7 cellular contexts compared by ENCODE assay signal in the genomic region with DNA sequence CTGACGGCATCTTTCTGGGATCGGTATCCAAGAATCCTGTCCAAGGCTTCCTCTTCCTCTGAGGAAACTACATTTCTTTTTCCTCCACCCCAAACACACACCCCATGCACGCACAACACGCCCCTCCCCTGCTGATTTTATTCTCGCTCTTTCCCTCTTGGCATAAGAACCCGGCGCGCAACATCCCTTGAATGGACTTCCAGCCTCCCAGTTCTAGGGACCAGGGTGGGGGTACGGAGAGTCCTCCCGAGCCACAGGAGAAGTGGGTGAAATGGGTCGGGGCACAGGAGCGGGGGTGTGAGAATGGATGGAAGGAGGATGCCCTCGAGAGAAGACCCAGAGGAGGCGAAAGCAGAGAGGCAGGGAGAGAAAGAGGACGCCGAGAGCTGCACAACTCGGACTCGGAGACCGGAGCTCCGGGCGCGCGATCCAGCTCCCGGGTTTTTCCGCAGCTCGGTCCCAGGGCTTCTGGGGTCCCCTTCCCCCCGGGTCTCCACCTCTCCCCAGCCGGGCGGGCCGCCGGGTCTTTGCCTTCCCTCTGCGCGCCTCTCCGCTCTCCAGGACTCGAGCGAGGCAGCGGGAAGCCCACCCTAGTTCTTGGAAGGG. TPM values are rescaled to one million over a fixed set of nuclear protein-coding genes. Genes with fewer than 3 reads are reported as not detected.
DNase-seq lines count a peak whose midpoint lies in the region; ATAC-seq and TF ChIP-seq lines count a peak whose summit lies in the region.

No MANE protein-coding gene starts in this region.

- peak; percentile 52 for ATAC-seq in GM23338

- H3K79me2 ChIP-seq in GM23338 (replicated peaks; ENCODE audit: insufficient read depth) (peaks cover 34% of the 10 kb centered on the region), hepatocyte (peaks cover 32% of the 10 kb centered on the region)

- 2% methylated on average over 32 of the region's 37 CpGs for WGBS in hepatocyte (ENCODE audit: low lambda C conversion rate, missing lambda C conversion rate)

- H3K9me2 ChIP-seq in GM23338 (ENCODE audit: insufficient read depth) (no peaks in the 10 kb centered on the region), hepatocyte (replicated peaks; ENCODE audit: insufficient read depth) (no peaks in the 10 kb centered on the region)

- no peaks in the 10 kb centered on the region for H3F3A ChIP-seq in GM23338 (replicated peaks; ENCODE audit: low read depth)

- H3K36me3 ChIP-seq in GM23338 (ENCODE audit: insufficient read depth) = no peaks in the 10 kb centered on the region
- H3K36me3 ChIP-seq in hepatocyte (replicated peaks; ENCODE audit: insufficient read depth, low read depth) = no peaks in the 10 kb centered on the region

- H4K20me1 ChIP-seq in GM23338 (replicated peaks; ENCODE audit: insufficient read depth) (peaks cover 22% of the 10 kb centered on the region), hepatocyte (ENCODE audit: insufficient read depth, poor library complexity, severe bottlenecking) (peaks cover 28% of the 10 kb centered on the region)

- peak overlapping the region; percentile 92 for H3K4me3 ChIP-seq in GM23338
- H3K4me3 ChIP-seq in hepatocyte = peak overlapping the region; percentile 97

- peak overlapping the region; percentile 99 for H3K4me2 ChIP-seq in GM23338
- peak overlapping the region; percentile 98 for H3K4me2 ChIP-seq in hepatocyte

- peak overlapping the region; percentile 29; the same call in 1 of the 2 replicates for H3K27ac Mint-ChIP-seq in GM23338
- peak overlapping the region; percentile 94 for H3K27ac Mint-ChIP-seq in progenitor cell of endocrine pancreas

- H3K9me3 Mint-ChIP-seq in GM23338 (peaks cover 4% of the 10 kb centered on the region; the same call in 1 of the 3 replicates), progenitor cell of endocrine pancreas (ENCODE audit: low read depth) (no peaks in the 10 kb centered on the region)

- no peak overlapping the region; the same call in 1 of the 2 replicates for H3K27ac ChIP-seq in GM23338 (ENCODE audit: low read depth)
- H3K27ac ChIP-seq in hepatocyte = peak overlapping the region; percentile 80

- H3K36me3 Mint-ChIP-seq in GM23338 (ENCODE audit: low read depth) = peaks cover 20% of the 10 kb centered on the region
- peaks cover 3% of the 10 kb centered on the region for H3K36me3 Mint-ChIP-seq in progenitor cell of endocrine pancreas (ENCODE audit: insufficient read depth)

- H2AFZ ChIP-seq in GM23338 = peak overlapping the region; percentile 86
- peak overlapping the region; percentile 100 for H2AFZ ChIP-seq in hepatocyte

- H3K4me1 ChIP-seq in GM23338 (ENCODE audit: insufficient read depth) (peaks cover 38% of the 10 kb centered on the region), hepatocyte (ENCODE audit: insufficient read depth) (peaks cover 9% of the 10 kb centered on the region)

- H3K27me3 ChIP-seq in GM23338 (ENCODE audit: insufficient read depth) (peaks cover 11% of the 10 kb centered on the region), hepatocyte (peaks cover 3% of the 10 kb centered on the region)

- H3K4me1 Mint-ChIP-seq in GM23338 (peaks cover 54% of the 10 kb centered on the region), progenitor cell of endocrine pancreas (ENCODE audit: low read depth) (peaks cover 41% of the 10 kb centered on the region)

- DNase-seq in GM23338 (ENCODE audit: low spot score) (peak; percentile 93), NCI-H69 (lab: John Stamatoyannopoulos, UW) (peak; percentile 13), astrocyte of the hippocampus (ENCODE audit: low read depth, low spot score) (peak; percentile 77), hepatocyte (ENCODE audit: low spot score) (peak; percentile 86), progenitor cell of endocrine pancreas (ENCODE audit: low spot score, unreplicated experiment) (peak; percentile 76), GM19240 (ENCODE audit: insufficient read length, low spot score) (no peak), NOMO-1 treated with dmso at 0.1 percent for 144 hours (lab: John Stamatoyannopoulos, UW; ENCODE audit: unreplicated experiment) (no peak)

- no peak for TF ChIP-seq CTCF in GM23338 (conservative IDR thresholded peaks at IDR 0.05; ENCODE audit: low read depth in 2 of 2)
- no peak for TF ChIP-seq CTCF in hepatocyte (IDR thresholded peaks at IDR 0.05; ENCODE audit: poor library complexity)
- no peak for TF ChIP-seq CTCF in progenitor cell of endocrine pancreas (IDR thresholded peaks at IDR 0.05; ENCODE audit: unreplicated experiment)

- H3K9me3 ChIP-seq in hepatocyte (ENCODE audit: low read depth) = no peaks in the 10 kb centered on the region

- H3K27me3 Mint-ChIP-seq in GM23338 (ENCODE audit: insufficient read depth, low read depth, poor library complexity) = peaks cover 27% of the 10 kb centered on the region
- H3K27me3 Mint-ChIP-seq in progenitor cell of endocrine pancreas = no peaks in the 10 kb centered on the region

- H3K4me3 Mint-ChIP-seq in GM23338 (peak overlapping the region; percentile 88), progenitor cell of endocrine pancreas (ENCODE audit: low read depth) (peak overlapping the region; percentile 92)

TF ChIP-seq in GM23338, 12 proteins besides CTCF, POLR2A, EP300 and RAD21:
- peak; percentile 79 for TF ChIP-seq POLR2AphosphoS5 (IDR thresholded peaks at IDR 0.05; ENCODE audit: low read depth)
- TF ChIP-seq STAT1 (IDR thresholded peaks at IDR 0.05; ENCODE audit: unreplicated experiment) = no peak
- peak; percentile 39; the same call in 1 of the 2 replicates for TF ChIP-seq CREB1 (CRISPR knock-in tag; IDR thresholded peaks at IDR 0.05; ENCODE audit: low read depth)

RNA-seq across cellular contexts. Expression of gene LARGE1, which starts 1.4 kb away (rescaled TPM):
- 62.4 and 75.6 TPM in 2 replicates for total RNA-seq in GM23338 (2014; rRNA removed; shearing (Covaris generic))
- polyA plus RNA-seq in GM23338 (2016; fragmentation: Nextera tagmentation; extraction: Ambion mirVana) = 12.8 and 13.5 TPM in 2 replicates
- total RNA-seq in hepatocyte = 23.6 and 28.6 TPM in 2 replicates
- 18.7 and 21.2 TPM in 2 replicates for polyA plus RNA-seq in hepatocyte
- total RNA-seq in progenitor cell of endocrine pancreas = 166 and 195 TPM in 2 replicates

Comparison
In these comparisons a context has a peak if more than half of its experiments do, and no peak if none do; other contexts are left out.
1. DNase-seq: peak in GM23338 (single experiment), NCI-H69 (single experiment), astrocyte of the hippocampus (single experiment), hepatocyte (single experiment) and progenitor cell of endocrine pancreas (single experiment); none in GM19240 (single experiment) and NOMO-1 treated with dmso at 0.1 percent for 144 hours (single experiment).